Comparison of ENCODE assay signal across 18 cellular contexts in genomic region chr1:224809613-224810012, GRCh38.
"Had no signal": no experiment of that assay in that cellular context is flagged by ENCODE, and none has a peak within 500 bp of the region (broad histone marks: within the 10 kb centered on the region; RNA-seq: fewer than 3 reads in every experiment).

No MANE protein-coding gene starts in this region.

- ATAC-seq: heart left ventricle; naive thymus-derived CD4-positive, alpha-beta T cell; right cardiac atrium; upper lobe of right lung had no signal

- H3K36me3 ChIP-seq: heart left ventricle, ovary, upper lobe of right lung, vagina had no signal

- H3K4me3 ChIP-seq: dorsolateral prefrontal cortex, heart left ventricle, ovary, upper lobe of right lung, vagina had no signal

- FAIRE-seq: islet of Langerhans, small intestine had no signal

- H3K9me3 ChIP-seq: ovary, upper lobe of right lung, vagina had no signal

- H3K27me3 ChIP-seq: dorsolateral prefrontal cortex, heart left ventricle, ovary, upper lobe of right lung, vagina had no signal

- DNase-seq: cortex of kidney; dorsolateral prefrontal cortex; effector CD8-positive, alpha-beta T cell; foreskin melanocyte; heart left ventricle; hippocampal formation; kidney glomerular epithelial cell; mesendoderm; naive thymus-derived CD4-positive, alpha-beta T cell; nephron progenitor cell; ovary; small intestine; stimulated activated CD4-positive, alpha-beta T cell treated with anti-CD3 and anti-CD28 coated beads, Interleukin-12 subunit alpha, Interleukin-12 subunit beta, amount 100 ng/mL, for 4 hours; stimulated activated naive CD4-positive, alpha-beta T cell treated with Interleukin-2 at 50 U/mL for 16 hours; upper lobe of right lung had no signal

- H3K4me1 ChIP-seq: heart left ventricle, upper lobe of right lung, vagina had no signal

- H3K27ac ChIP-seq: dorsolateral prefrontal cortex, heart left ventricle, ovary, upper lobe of right lung, vagina had no signal
